8 cellular contexts compared by ENCODE assay signal in the genomic region with DNA sequence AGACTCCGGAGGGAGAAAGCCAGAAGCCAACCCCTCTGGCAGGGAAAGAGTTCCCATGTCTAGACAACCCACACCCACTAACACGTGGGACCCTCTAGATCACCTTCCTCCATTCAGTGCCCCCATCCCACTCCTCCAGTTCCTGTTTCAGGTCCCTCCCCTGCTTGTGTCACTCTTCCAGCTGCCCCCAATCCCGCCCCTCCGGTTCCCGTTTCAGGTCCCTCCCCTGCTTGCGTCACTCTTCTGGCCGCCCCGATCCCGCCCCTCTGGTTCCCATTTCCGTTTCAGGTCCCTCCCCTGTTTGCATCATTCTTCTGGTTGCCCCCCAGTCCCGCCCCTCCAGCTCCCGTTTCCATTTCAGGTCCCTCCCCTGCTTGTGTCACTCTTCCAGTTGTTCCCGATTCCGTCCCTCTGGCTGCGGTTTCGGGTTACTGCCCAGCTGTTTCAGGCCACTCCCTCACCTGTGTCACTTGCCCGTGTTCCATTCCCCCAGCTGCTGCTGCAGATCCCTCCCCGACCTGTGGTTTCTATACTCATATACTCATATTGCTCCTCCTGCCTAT.
DNase-seq lines count a peak whose midpoint lies in the region; ATAC-seq lines count a peak whose summit lies in the region.

No MANE protein-coding gene starts in this region.

- no peak overlapping the region for H3K9ac ChIP-seq in iPS-18a (ENCODE audit: low read length)
- peak overlapping the region; percentile 51 to 78 (median 65) for H3K9ac ChIP-seq in skeletal muscle tissue (ENCODE audit: low read depth in 1 of 3, low read length in 3 of 3)

- H3K4me3 ChIP-seq in iPS-18a (ENCODE audit: low read length) (peak overlapping the region; percentile 38), skeletal muscle tissue (ENCODE audit: low read length in 3 of 3) (peak overlapping the region; percentile 75 to 89 (median 80))

- H3K27ac ChIP-seq in iPS-18a (ENCODE audit: low read length), result no peak overlapping the region
- H3K27ac ChIP-seq in skeletal muscle tissue (ENCODE audit: low read depth, low read length), result peak overlapping the region; percentile 66

- peaks cover 24% of the 10 kb centered on the region for H3K4me1 ChIP-seq in iPS-18a (ENCODE audit: control insufficient read depth, low read depth, low read length)
- no peaks in the 10 kb centered on the region for H3K4me1 ChIP-seq in skeletal muscle tissue (ENCODE audit: control insufficient read depth in 3 of 3, insufficient read depth in 3 of 3, low read length in 3 of 3)

- H3K36me3 ChIP-seq in iPS-18a (ENCODE audit: control insufficient read depth, low read depth, low read length), result no peaks in the 10 kb centered on the region
- no peaks in the 10 kb centered on the region for H3K36me3 ChIP-seq in skeletal muscle tissue (ENCODE audit: control insufficient read depth in 3 of 3, insufficient read depth in 3 of 3, low read length in 3 of 3)

- H3K27me3 ChIP-seq in iPS-18a (ENCODE audit: control insufficient read depth, insufficient read depth, low read length) (no peaks in the 10 kb centered on the region), skeletal muscle tissue (ENCODE audit: control insufficient read depth in 3 of 3, insufficient read depth in 3 of 3, low read length in 3 of 3) (no peaks in the 10 kb centered on the region)

- ATAC-seq in HG02763 (IDR thresholded peaks at IDR 0.05; ENCODE audit: unreplicated experiment), result peak; percentile 74
- no peak for ATAC-seq in HG03097 (IDR thresholded peaks at IDR 0.05; ENCODE audit: low FRiP score, unreplicated experiment)

- in situ Hi-C loops in T47D (cut with HindIII; ENCODE audit: low pct_unique_long_range_greater_than_20kb, low sequenced_read_pairs), result no loop called here

- H3K9me3 ChIP-seq in iPS-18a (ENCODE audit: control insufficient read depth, low read depth, low read length) (no peaks in the 10 kb centered on the region), skeletal muscle tissue (ENCODE audit: control insufficient read depth in 3 of 3, low read length in 3 of 3) (no peaks in the 10 kb centered on the region)

- DNase-seq in GM04503 (ENCODE audit: low read depth) (peak; percentile 56), NCI-H2029 (lab: John Stamatoyannopoulos, UW) (peak; percentile 89), UCSD-AML1 (lab: John Stamatoyannopoulos, UW; ENCODE audit: unreplicated experiment) (peak; percentile 90), T47D (ENCODE audit: low read depth in 1 of 2, low spot score in 1 of 2) (peak; percentile 37 to 95)
